Comparison of ENCODE assay signal across 31 cellular contexts in the genomic region with DNA sequence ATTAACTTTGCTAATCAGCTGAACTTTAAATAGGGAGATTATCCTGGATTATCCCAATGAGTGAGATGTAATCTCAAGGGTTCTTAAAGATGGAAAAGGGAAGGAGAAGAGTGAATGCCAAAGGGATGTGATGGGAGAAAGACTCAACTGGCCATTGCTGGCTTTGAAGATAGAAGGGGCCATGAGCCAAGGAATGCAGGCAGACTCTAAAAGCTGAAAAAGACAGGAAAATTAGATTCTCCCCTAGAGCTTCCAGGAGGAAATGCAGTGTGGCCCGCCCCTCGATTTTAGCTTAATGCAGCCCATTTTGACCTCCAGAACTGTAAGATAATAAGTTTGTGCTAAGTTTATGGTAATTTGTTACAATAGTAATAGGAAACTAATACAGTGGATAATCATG.
"Had no signal": no experiment of that assay in that cellular context is flagged by ENCODE, and none has a peak within 500 bp of the region (broad histone marks: within the 10 kb centered on the region; RNA-seq: fewer than 3 reads in every experiment).

No MANE protein-coding gene starts in this region.

- H3K27ac ChIP-seq: left lung, lower lobe of right lung, neural progenitor cell, neutrophil, parathyroid adenoma, psoas muscle, right atrium auricular region, right lobe of liver, tibial nerve, upper lobe of left lung, vagina had no signal

- DNase-seq: hypothalamus; immature natural killer cell; kidney; left colon; left lung; lower lobe of right lung; mammary epithelial cell; mesenchymal stem cell; naive B cell; natural killer cell; nephron progenitor cell; occipital lobe; psoas muscle; right lobe of liver; stimulated activated CD4-positive, alpha-beta T cell treated with anti-CD3 and anti-CD28 coated beads, Interleukin-1b, Interleukin-23, amount 100 ng/mL, for 48 hours; stimulated activated CD4-positive, alpha-beta T cell treated with anti-CD3 and anti-CD28 coated beads, Interleukin-2, amount 100 ng/mL, for 48 hours; stimulated activated CD4-positive, alpha-beta T cell treated with anti-CD3 and anti-CD28 coated beads, Interleukin-4, amount 100 ng/mL, for 4 hours; stimulated activated CD8-positive, alpha-beta memory T cell treated with anti-CD3 and anti-CD28 coated beads, Interleukin-4, amount 100 ng/mL, for 48 hours; stimulated activated naive CD4-positive, alpha-beta T cell treated with Interleukin-2 at 50 U/mL for 16 hours; stimulated activated naive CD8-positive, alpha-beta T cell treated with anti-CD3 and anti-CD28 coated beads, Interleukin-15, amount 100 ng/mL, for 72 hours; substantia nigra; upper lobe of left lung had no signal

- H3K4me3 ChIP-seq: left lung, lower lobe of right lung, neural progenitor cell, psoas muscle, right atrium auricular region, right lobe of liver, smooth muscle cell, tibial nerve, upper lobe of left lung, vagina had no signal

- H3K9me3 ChIP-seq: left lung, lower lobe of right lung, neutrophil, psoas muscle, right atrium auricular region, right lobe of liver, upper lobe of left lung, vagina had no signal

- FAIRE-seq: islet of Langerhans, kidney had no signal

- ATAC-seq: left colon; left lung; lower lobe of right lung; natural killer cell; psoas muscle; right lobe of liver; stimulated activated memory B cell treated with anti-CD40 and anti-IgM and Interleukin-4, amounts not matched to agents 10 μg/mL and 1 μg/mL and 100 μg/mL, for 72 hours; stimulated activated naive CD8-positive, alpha-beta T cell treated with anti-CD3 and anti-CD28 coated beads, Interleukin-15, amount 100 ng/mL, for 72 hours had no signal

- H3K36me3 ChIP-seq: left lung, lower lobe of right lung, neural progenitor cell, neutrophil, right atrium auricular region, right lobe of liver, tibial nerve, upper lobe of left lung had no signal
